In the genomic region with DNA sequence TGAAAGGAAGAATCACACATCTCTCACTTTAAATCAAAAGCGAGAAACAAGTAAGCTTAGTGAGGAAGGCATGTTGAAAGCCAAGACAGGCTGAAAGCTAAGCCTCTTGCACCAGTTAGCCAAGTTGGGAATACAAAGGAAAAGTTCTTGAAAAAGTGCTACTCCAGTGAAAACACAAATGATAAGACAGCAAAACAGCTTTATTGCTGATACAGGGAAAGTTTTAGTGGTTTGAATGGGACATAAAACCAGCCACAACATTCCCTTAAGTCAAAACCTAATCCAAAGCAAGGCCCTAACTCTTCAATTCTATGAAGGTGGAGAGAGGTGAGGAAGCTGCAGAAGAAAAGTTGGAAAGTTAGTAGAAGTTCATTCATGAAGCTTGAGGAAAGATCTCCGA, we compare ENCODE assay signal across 17 cellular contexts. TPM values are rescaled to one million over a fixed set of nuclear protein-coding genes. Genes with fewer than 3 reads are reported as not detected.
DNase-seq lines count a peak whose midpoint lies in the region; ATAC-seq and TF ChIP-seq lines count a peak whose summit lies in the region.
"Had no signal": no experiment of that assay in that cellular context is flagged by ENCODE, and none has a peak within 500 bp of the region (broad histone marks: within the 10 kb centered on the region; RNA-seq: fewer than 3 reads in every experiment).

No MANE protein-coding gene starts in this region.

- H2BK15ac ChIP-seq in IMR-90 (ENCODE audit: low read depth, low read length): no peak overlapping the region

- H4K8ac ChIP-seq in IMR-90 (ENCODE audit: low read depth in 2 of 2, low read length in 2 of 2): no peak overlapping the region

- no peak overlapping the region for H4K5ac ChIP-seq in IMR-90 (ENCODE audit: low read depth, low read length)

- CTCF ChIA-PET in IMR-90 (lab: Yijun Ruan, JAX): no interaction called here

- no peak for TF ChIP-seq POLR2A in IMR-90 (IDR thresholded peaks at IDR 0.05; ENCODE audit: low read depth, low read length)

- no peak overlapping the region for H3K18ac ChIP-seq in IMR-90 (ENCODE audit: low read depth, low read length)

- peaks cover 8% of the 10 kb centered on the region for H3K9me1 ChIP-seq in IMR-90 (ENCODE audit: insufficient read depth, low read length)

- no peak overlapping the region for H2BK120ac ChIP-seq in IMR-90 (ENCODE audit: low read depth, low read length)

- peaks cover 36% of the 10 kb centered on the region for H4K20me1 ChIP-seq in IMR-90 (ENCODE audit: insufficient read depth, low read length)

- no peak overlapping the region for H3K4ac ChIP-seq in IMR-90 (ENCODE audit: low read depth, low read length)

- no peak overlapping the region for H3K4me2 ChIP-seq in IMR-90 (ENCODE audit: low read depth, low read length)

- H3K9me3 ChIP-seq in cardiac muscle cell (ENCODE audit: low read depth) (no peaks in the 10 kb centered on the region), heart right ventricle (peaks cover 0 to 14% (median 0%) of the 10 kb centered on the region in 11 donors), IMR-90 (ENCODE audit: control insufficient read depth, insufficient read depth, low read length) (no peaks in the 10 kb centered on the region; the same call in none of the 2 replicates)

- ATAC-seq in heart right ventricle: no peak
- no peak for ATAC-seq in IMR-90 (ENCODE audit: low read depth)
- ATAC-seq in HG03342 (IDR thresholded peaks at IDR 0.05; ENCODE audit: unreplicated experiment): no peak
- ATAC-seq in HG03175 (IDR thresholded peaks at IDR 0.05; ENCODE audit: unreplicated experiment): no peak
- ATAC-seq: CD8-positive, alpha-beta T cell; HCT116 had no signal

- WGBS in heart right ventricle, 2 donors: 98 to 99% methylated on average over 2 of the region's 2 CpGs
- 100% methylated on average over 1 of the region's 2 CpGs; no CpG with 5 or more reads in 1 of the 2 experiments for whole genome bisulfite sequencing in IMR-90 (ENCODE audit: extremely low coverage in 2 of 2, insufficient read length in 1 of 2), 2 experiments

- no peak overlapping the region for H3K14ac ChIP-seq in IMR-90 (replicated peaks; ENCODE audit: low read depth, low read length)

- peaks cover 29 to 79% of the 10 kb centered on the region in 2 experiments for H3K79me1 ChIP-seq in IMR-90 (ENCODE audit: low read depth in 1 of 2, low read length in 2 of 2)

- no peak overlapping the region for H2BK5ac ChIP-seq in IMR-90 (ENCODE audit: low read depth, low read length, poor library complexity, severe bottlenecking)

- peak overlapping the region; percentile 14 for H3K27ac ChIP-seq in cardiac muscle cell
- H3K27ac ChIP-seq in heart right ventricle: no peak overlapping the region
- no peak overlapping the region for H3K27ac ChIP-seq in IMR-90 (ENCODE audit: insufficient read depth, low read length)
- H3K27ac ChIP-seq in rectal smooth muscle tissue (ENCODE audit: low read depth, low read length): no peak overlapping the region
- H3K27ac ChIP-seq: 22Rv1; BLaER1 treated with 17β-estradiol and CSF1 and Interleukin-3, amounts not matched to agents 10 nM and 100 nM had no signal

- in situ Hi-C loops in IMR-90 (cut with MboI; ENCODE audit: low sequenced_read_pairs): no loop called here

- H2AK9ac ChIP-seq in IMR-90 (replicated peaks; ENCODE audit: low read depth, low read length, poor library complexity): no peak overlapping the region

- BruUV-seq in IMR-90 (replicated peaks; lab: Mats Ljungman, UMichigan): no TSS peak

- H3K56ac ChIP-seq in IMR-90 (ENCODE audit: extremely low read depth, insufficient read depth, low read length): no peak overlapping the region

- H3K4me3 ChIP-seq in cardiac muscle cell: no peak overlapping the region
- H3K4me3 ChIP-seq in heart right ventricle: no peak overlapping the region
- H3K4me3 ChIP-seq in IMR-90 (ENCODE audit: insufficient read depth, low read depth, low read length): no peak overlapping the region
- H3K4me3 ChIP-seq in rectal smooth muscle tissue (ENCODE audit: low read length): peak overlapping the region; percentile 7
- H3K4me3 ChIP-seq: BLaER1 treated with 17β-estradiol and CSF1 and Interleukin-3, amounts not matched to agents 10 nM and 100 nM had no signal

- TF ChIP-seq CTCF in cardiac muscle cell (IDR thresholded peaks at IDR 0.05; ENCODE audit: low read depth, low read length) (no peak), heart right ventricle (IDR thresholded peaks at IDR 0.05) (no peak), IMR-90 (conservative IDR thresholded peaks at IDR 0.05; ENCODE audit: low read depth, low read length) (no peak)

- H3K9ac ChIP-seq in IMR-90 (ENCODE audit: low read depth, low read length) (no peak overlapping the region), rectal smooth muscle tissue (ENCODE audit: low read length) (no peak overlapping the region)
- H3K9ac ChIP-seq: BLaER1 treated with 17β-estradiol and CSF1 and Interleukin-3, amounts not matched to agents 10 nM and 100 nM had no signal

- H2AK5ac ChIP-seq in IMR-90 (ENCODE audit: low read depth, low read length): no peak overlapping the region

- H3K4me1 ChIP-seq in cardiac muscle cell (ENCODE audit: low read depth) (peaks cover 20% of the 10 kb centered on the region), heart right ventricle (peaks cover 3 to 58% (median 36%) of the 10 kb centered on the region in 9 donors), IMR-90 (ENCODE audit: control insufficient read depth, insufficient read depth, low read length) (peaks cover 5% of the 10 kb centered on the region), rectal smooth muscle tissue (ENCODE audit: control insufficient read depth, insufficient read depth, low read length) (peaks cover 18% of the 10 kb centered on the region)

- no peak for DNase-seq in cardiac muscle cell (ENCODE audit: low read depth in 1 of 2, low spot score in 1 of 2)
- no peak for DNase-seq in heart right ventricle
- DNase-seq in IMR-90: no peak
- DNase-seq in activated CD4-positive, CD25-positive, alpha-beta regulatory T cell treated with anti-CD3 and anti-CD28 coated beads, Interleukin-2, amount 50 U/mL, for 72 hours: no peak
- DNase-seq: Calu3; CD8-positive, alpha-beta T cell; DMS79 treated with DMSO at 0.1 percent for 48 hours; GF-D8; GOT3; H7; KBM-7 had no signal

- H4K91ac ChIP-seq in IMR-90 (ENCODE audit: insufficient read depth, low read depth, low read length): no peak overlapping the region

- no peak overlapping the region for H2AFZ ChIP-seq in IMR-90 (replicated peaks; ENCODE audit: low read length, poor library complexity)

- no peaks in the 10 kb centered on the region for H3K36me3 ChIP-seq in cardiac muscle cell
- no peaks in the 10 kb centered on the region for H3K36me3 ChIP-seq in heart right ventricle
- peaks cover 2% of the 10 kb centered on the region; the same call in 1 of the 2 replicates for H3K36me3 ChIP-seq in IMR-90 (ENCODE audit: control insufficient read depth, insufficient read depth, low read length)
- no peaks in the 10 kb centered on the region for H3K36me3 ChIP-seq in rectal smooth muscle tissue (ENCODE audit: control insufficient read depth, insufficient read depth, low read length)

- no peak for TF ChIP-seq RAD21 in IMR-90 (IDR thresholded peaks at IDR 0.05; ENCODE audit: low read length)

- H3K23ac ChIP-seq in IMR-90 (ENCODE audit: low read depth, low read length): no peak overlapping the region

- no peak overlapping the region for H2BK20ac ChIP-seq in IMR-90 (ENCODE audit: low read depth, low read length)

- H3K27me3 ChIP-seq in cardiac muscle cell (no peaks in the 10 kb centered on the region), heart right ventricle (no peaks in the 10 kb centered on the region), IMR-90 (ENCODE audit: control insufficient read depth, insufficient read depth, low read length) (no peaks in the 10 kb centered on the region), rectal smooth muscle tissue (ENCODE audit: control insufficient read depth, insufficient read depth, low read length) (no peaks in the 10 kb centered on the region)
- H3K27me3 ChIP-seq: BLaER1 treated with 17β-estradiol and CSF1 and Interleukin-3, amounts not matched to agents 10 nM and 100 nM had no signal

- dilution Hi-C loops in IMR-90 (cut with HindIII; ENCODE audit: low sequenced_read_pairs, unreplicated experiment): no loop called here

- POLR2A ChIA-PET in IMR-90 (lab: Charles Lee; ENCODE audit: unreplicated experiment): no interaction called here

- intact Hi-C loops in heart right ventricle (cut with DNase I): no loop called here
- intact Hi-C loops in IMR-90 (cut with micrococcal nuclease): no loop called here

TF ChIP-seq in IMR-90, 13 proteins besides CTCF, POLR2A, EP300 and RAD21:
- no peak for TF ChIP-seq BHLHE40 (IDR thresholded peaks at IDR 0.05; ENCODE audit: low read depth, low read length)
- TF ChIP-seq, protein P1, sequence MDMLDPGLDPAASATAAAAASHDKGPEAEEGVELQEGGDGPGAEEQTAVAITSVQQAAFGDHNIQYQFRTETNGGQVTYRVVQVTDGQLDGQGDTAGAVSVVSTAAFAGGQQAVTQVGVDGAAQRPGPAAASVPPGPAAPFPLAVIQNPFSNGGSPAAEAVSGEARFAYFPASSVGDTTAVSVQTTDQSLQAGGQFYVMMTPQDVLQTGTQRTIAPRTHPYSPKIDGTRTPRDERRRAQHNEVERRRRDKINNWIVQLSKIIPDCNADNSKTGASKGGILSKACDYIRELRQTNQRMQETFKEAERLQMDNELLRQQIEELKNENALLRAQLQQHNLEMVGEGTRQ (IDR thresholded peaks at IDR 0.05; ENCODE audit: low read depth, low read length): no peak
- TF ChIP-seq MAZ (IDR thresholded peaks at IDR 0.05; ENCODE audit: borderline replicate concordance, low read depth, low read length): no peak
- peak; percentile 35; the same call in 1 of the 2 replicates for TF ChIP-seq MAFK (IDR thresholded peaks at IDR 0.05; ENCODE audit: low read depth, low read length)
- no peak for TF ChIP-seq RFX5 (IDR thresholded peaks at IDR 0.05; ENCODE audit: low read depth, low read length)
- no peak for TF ChIP-seq NFE2L2 (IDR thresholded peaks at IDR 0.05; ENCODE audit: low read depth, low read length)

RNA-seq across cellular contexts. Expression of a gene that starts 28.0 kb away (rescaled TPM):
- total RNA-seq in cardiac muscle cell (34.0 and 56.8 TPM in 2 replicates), heart right ventricle (100 to 1,000 TPM in 3 of 10 donors, 10 to 100 TPM in 7; 69.7 to 122 (median 78.9) TPM), IMR-90 (2012; rRNA removed) (125 and 131 TPM in 2 replicates)
- polyA plus RNA-seq in cardiac muscle cell (29.8 and 34.6 TPM in 2 replicates), heart right ventricle (10 to 100 TPM; 18.8 to 24.4 TPM), IMR-90 (2012; rRNA removed) (51.8 and 59.1 TPM in 2 replicates)
- polyA plus RNA-seq in IMR-90 (2012; cell fraction: cytosol; rRNA removed): 58.5 and 87.4 TPM in 2 replicates
- polyA plus RNA-seq in IMR-90 (2012; cell fraction: nucleus; rRNA removed; ENCODE audit: low replicate concordance): 76.8 and 143 TPM in 2 replicates
